15 cellular contexts compared by ENCODE assay signal in the genomic region with DNA sequence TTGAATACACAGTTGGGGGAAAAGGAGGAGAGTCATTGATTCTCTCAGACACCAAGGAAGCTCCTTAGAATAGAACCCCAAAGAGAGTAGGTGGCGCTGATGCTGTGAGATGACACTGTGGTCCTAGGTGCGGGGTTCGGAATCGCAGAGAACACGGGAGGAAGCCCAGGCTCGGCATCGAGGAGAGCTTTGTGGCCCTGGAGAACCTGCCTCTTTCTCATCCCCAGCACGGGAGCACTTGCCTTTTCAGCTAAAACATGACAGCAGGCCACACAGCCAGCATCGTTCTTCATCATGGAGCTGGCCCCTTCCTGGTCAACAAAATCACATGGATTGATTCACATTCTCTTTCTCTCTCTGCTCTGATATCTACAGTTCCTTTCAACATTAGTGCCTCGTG.
DNase-seq lines count a peak whose midpoint lies in the region; ATAC-seq and TF ChIP-seq lines count a peak whose summit lies in the region.
"Had no signal": no experiment of that assay in that cellular context is flagged by ENCODE, and none has a peak within 500 bp of the region (broad histone marks: within the 10 kb centered on the region; RNA-seq: fewer than 3 reads in every experiment).

No MANE protein-coding gene starts in this region.

- no peak overlapping the region for H4K8ac ChIP-seq in neuronal stem cell (ENCODE audit: low read depth, low read length)

- no peak overlapping the region for H2BK5ac ChIP-seq in neuronal stem cell (ENCODE audit: low read length)

- no peak overlapping the region for H3K14ac ChIP-seq in neuronal stem cell (ENCODE audit: low read length)

- H3K18ac ChIP-seq in neuronal stem cell (ENCODE audit: low read length): peak overlapping the region; percentile 72

- H3K4me3 ChIP-seq in coronary artery (no peak overlapping the region), neuronal stem cell (ENCODE audit: low read length in 2 of 2) (no peak overlapping the region)
- H3K4me3 ChIP-seq: GM23338 had no signal

- H3K4me2 ChIP-seq in neuronal stem cell (ENCODE audit: insufficient read depth, low read length, poor library complexity, severe bottlenecking): no peak overlapping the region
- H3K4me2 ChIP-seq: GM23338 had no signal

- H2AK5ac ChIP-seq in neuronal stem cell (ENCODE audit: low read depth, low read length): no peak overlapping the region

- H3K79me1 ChIP-seq in neuronal stem cell (ENCODE audit: low read depth, low read length): no peaks in the 10 kb centered on the region

- peaks cover 0 to 6% of the 10 kb centered on the region in 2 donors for H3K36me3 ChIP-seq in neuronal stem cell (replicated peaks in 1 of 2; ENCODE audit: control insufficient read depth in 2 of 2, insufficient read depth in 2 of 2, low read length in 2 of 2)

- peak; percentile 31 for DNase-seq in coronary artery (ENCODE audit: low spot score)
- DNase-seq in mesenteric fat pad (ENCODE audit: low spot score): peak; percentile 59
- no peak for DNase-seq in neuronal stem cell (ENCODE audit: low spot score)
- no peak for DNase-seq in Kasumi-1 (lab: John Stamatoyannopoulos, UW)
- DNase-seq in epidermal melanocyte (ENCODE audit: insufficient read length, low spot score): no peak
- DNase-seq: Calu3; CD4-positive, alpha-beta memory T cell; COR-L47; DMS53; DMS79 treated with DMSO at 0.1 percent for 48 hours; GF-D8; H9 had no signal

- no CpG with 5 or more reads among the region's 10 CpGs for WGBS in neuronal stem cell (ENCODE audit: extremely low coverage in 2 of 2, insufficient read length in 2 of 2, insufficient replicate concordance in 1 of 2), 2 donors

- H4K91ac ChIP-seq in neuronal stem cell (ENCODE audit: low read depth, low read length, poor library complexity): no peak overlapping the region

- H3K27ac ChIP-seq in coronary artery: no peak overlapping the region
- no peak overlapping the region for H3K27ac ChIP-seq in neuronal stem cell (replicated peaks; ENCODE audit: low read length)

- H3K27me3 ChIP-seq in neuronal stem cell (ENCODE audit: control insufficient read depth in 3 of 3, insufficient read depth in 3 of 3, low read depth in 1 of 3, low read length in 3 of 3): no peaks in the 10 kb centered on the region

- no peaks in the 10 kb centered on the region for H3K4me1 ChIP-seq in neuronal stem cell (ENCODE audit: control insufficient read depth in 2 of 2, insufficient read depth in 1 of 2, low read depth in 1 of 2, low read length in 2 of 2)

- ATAC-seq in HG03439 (IDR thresholded peaks at IDR 0.05; ENCODE audit: unreplicated experiment): no peak
- ATAC-seq: GM23338, HCT116 had no signal

- no peak overlapping the region for H2BK12ac ChIP-seq in neuronal stem cell (ENCODE audit: low read length)

- no peak overlapping the region for H2BK120ac ChIP-seq in neuronal stem cell (ENCODE audit: low read depth, low read length)

- no peak overlapping the region for H3K9ac ChIP-seq in neuronal stem cell (ENCODE audit: low read depth, low read length, poor library complexity)

- no peak overlapping the region for H3K4ac ChIP-seq in neuronal stem cell (ENCODE audit: low read length)

- no peaks in the 10 kb centered on the region for H3K9me3 ChIP-seq in neuronal stem cell (replicated peaks in 1 of 2; ENCODE audit: control insufficient read depth in 2 of 2, insufficient read depth in 1 of 2, low read depth in 1 of 2, low read length in 2 of 2)

- no peak overlapping the region for H2AFZ ChIP-seq in neuronal stem cell (ENCODE audit: low read length)
- H2AFZ ChIP-seq: GM23338 had no signal

- TF ChIP-seq CTCF in coronary artery (IDR thresholded peaks at IDR 0.05): no peak

- H3K23ac ChIP-seq in neuronal stem cell (ENCODE audit: low read depth, low read length, poor library complexity): no peak overlapping the region

- H2BK15ac ChIP-seq in neuronal stem cell (ENCODE audit: low read length): no peak overlapping the region

Comparison
In these comparisons a context has a peak if more than half of its experiments do, and no peak if none do; other contexts are left out.
1. DNase-seq: peak in coronary artery (single experiment) and mesenteric fat pad (single experiment); none in neuronal stem cell (single experiment), Kasumi-1 (0 of 2) and epidermal melanocyte (single experiment).